27 cellular contexts compared by ENCODE assay signal in genomic region chr13:87554045-87554444, GRCh38.
"Had no signal": no experiment of that assay in that cellular context is flagged by ENCODE, and none has a peak within 500 bp of the region (broad histone marks: within the 10 kb centered on the region; RNA-seq: fewer than 3 reads in every experiment).

No MANE protein-coding gene starts in this region.

- H3K27me3 ChIP-seq: dorsolateral prefrontal cortex, left lung, neutrophil, pancreas, right atrium auricular region, suprapubic skin, transverse colon, upper lobe of right lung, uterus had no signal

- H3K36me3 ChIP-seq: left lung, neutrophil, pancreas, right atrium auricular region, suprapubic skin, transverse colon, upper lobe of right lung, uterus had no signal

- H3K4me1 ChIP-seq: left lung, pancreas, right atrium auricular region, suprapubic skin, transverse colon, upper lobe of right lung, uterus had no signal

- H3K4me3 Mint-ChIP-seq: mesothelial cell of epicardium; naive B cell; natural killer cell treated with Interleukin-12 subunit alpha and Interleukin-12 subunit beta and Interleukin-15 and Interleukin-18, amount 100 ng/mL, for 72 hours; neural crest cell; stimulated activated naive CD8-positive, alpha-beta T cell treated with anti-CD3 and anti-CD28 coated beads, Interleukin-15, amount 100 ng/mL, for 72 hours had no signal

- H3K4me3 ChIP-seq: dorsolateral prefrontal cortex, left lung, mucosa of descending colon, pancreas, right atrium auricular region, smooth muscle cell, suprapubic skin, transverse colon, upper lobe of right lung, uterus had no signal

- DNase-seq: dorsolateral prefrontal cortex; effector CD4-positive, alpha-beta T cell; hypothalamus; left cardiac atrium; left lung; mesenchymal stem cell; mucosa of descending colon; naive B cell; pancreas; stimulated activated CD4-positive, alpha-beta T cell treated with anti-CD3 and anti-CD28 coated beads, Interleukin-12 subunit alpha, Interleukin-12 subunit beta, amount 100 ng/mL, for 4 hours; stimulated activated CD4-positive, alpha-beta T cell treated with anti-CD3 and anti-CD28 coated beads, Interleukin-1b, Interleukin-23, amount 100 ng/mL, for 48 hours; stimulated activated CD4-positive, alpha-beta T cell treated with anti-CD3 and anti-CD28 coated beads, Interleukin-4, amount 100 ng/mL, for 1 hour; stimulated activated CD8-positive, alpha-beta memory T cell treated with anti-CD3 and anti-CD28 coated beads, Interleukin-4, amount 100 ng/mL, for 48 hours; stimulated activated naive CD4-positive, alpha-beta T cell; stimulated activated naive CD8-positive, alpha-beta T cell treated with anti-CD3 and anti-CD28 coated beads, Interleukin-15, amount 100 ng/mL, for 72 hours; transverse colon; upper lobe of right lung; uterus had no signal

- H3K9me3 Mint-ChIP-seq: mesothelial cell of epicardium had no signal

- H3K27ac ChIP-seq: dorsolateral prefrontal cortex, left lung, neutrophil, pancreas, right atrium auricular region, suprapubic skin, transverse colon, upper lobe of right lung, uterus had no signal

- H3K36me3 Mint-ChIP-seq: mesothelial cell of epicardium; naive B cell; natural killer cell treated with Interleukin-12 subunit alpha and Interleukin-12 subunit beta and Interleukin-15 and Interleukin-18, amount 100 ng/mL, for 72 hours had no signal

- FAIRE-seq: pancreas had no signal

- H3K4me2 ChIP-seq: smooth muscle cell had no signal

- H3K9me3 ChIP-seq: left lung, mucosa of descending colon, neutrophil, pancreas, right atrium auricular region, suprapubic skin, transverse colon, upper lobe of right lung, uterus had no signal

- H3K27ac Mint-ChIP-seq: mesothelial cell of epicardium; naive B cell; natural killer cell treated with Interleukin-12 subunit alpha and Interleukin-12 subunit beta and Interleukin-15 and Interleukin-18, amount 100 ng/mL, for 72 hours; progenitor cell of endocrine pancreas; stimulated activated naive CD8-positive, alpha-beta T cell treated with anti-CD3 and anti-CD28 coated beads, Interleukin-15, amount 100 ng/mL, for 72 hours had no signal

- H3K4me1 Mint-ChIP-seq: mesothelial cell of epicardium; naive B cell; neural crest cell; stimulated activated naive CD8-positive, alpha-beta T cell treated with anti-CD3 and anti-CD28 coated beads, Interleukin-15, amount 100 ng/mL, for 72 hours had no signal

- H3K27me3 Mint-ChIP-seq: naive B cell; natural killer cell treated with Interleukin-12 subunit alpha and Interleukin-12 subunit beta and Interleukin-15 and Interleukin-18, amount 100 ng/mL, for 72 hours; progenitor cell of endocrine pancreas; stimulated activated naive CD8-positive, alpha-beta T cell treated with anti-CD3 and anti-CD28 coated beads, Interleukin-15, amount 100 ng/mL, for 72 hours had no signal

- ATAC-seq: left cardiac atrium; left lung; mucosa of descending colon; natural killer cell treated with Interleukin-12 subunit alpha and Interleukin-12 subunit beta and Interleukin-15 and Interleukin-18, amount 100 ng/mL, for 72 hours; pancreas; sciatic nerve; stimulated activated naive CD8-positive, alpha-beta T cell treated with anti-CD3 and anti-CD28 coated beads, Interleukin-15, amount 100 ng/mL, for 72 hours; upper lobe of right lung had no signal
